Comparison of ENCODE assay signal across 8 cellular contexts in genomic region chr14:34539407-34540180, GRCh38. TPM values are rescaled to one million over a fixed set of nuclear protein-coding genes. Genes with fewer than 3 reads are reported as not detected.
DNase-seq lines count a peak whose midpoint lies in the region; ATAC-seq and TF ChIP-seq lines count a peak whose summit lies in the region.

A gene with protein sequence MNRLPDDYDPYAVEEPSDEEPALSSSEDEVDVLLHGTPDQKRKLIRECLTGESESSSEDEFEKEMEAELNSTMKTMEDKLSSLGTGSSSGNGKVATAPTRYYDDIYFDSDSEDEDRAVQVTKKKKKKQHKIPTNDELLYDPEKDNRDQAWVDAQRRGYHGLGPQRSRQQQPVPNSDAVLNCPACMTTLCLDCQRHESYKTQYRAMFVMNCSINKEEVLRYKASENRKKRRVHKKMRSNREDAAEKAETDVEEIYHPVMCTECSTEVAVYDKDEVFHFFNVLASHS (minus strand): TSS chr14:34539701. CDS start chr14:34539628, 73 bp downstream.

- H3K4me3 Mint-ChIP-seq in Caco-2 (ENCODE audit: unreplicated experiment) = peak within 1 kb of the TSS; percentile 98

- no TSS peak for BruUV-seq in Caco-2 (replicated peaks; lab: Mats Ljungman, UMichigan)

- peak within 1 kb of the TSS; percentile 89 for H2AFZ ChIP-seq in neural cell (ENCODE audit: low read depth, low read length)

- peak within 1 kb of the TSS; percentile 71 for H3K4me2 ChIP-seq in neural cell (ENCODE audit: low read length)

- peaks cover 36% of the 10 kb centered on the region for H3K79me2 ChIP-seq in neural cell (replicated peaks; ENCODE audit: insufficient read depth, low read length)

- no peaks in the 10 kb centered on the region for H3K9me2 ChIP-seq in neural cell (ENCODE audit: insufficient read depth, low read length)

- peak; percentile 37 for TF ChIP-seq RAD21 in neural cell (conservative IDR thresholded peaks at IDR 0.05)

- no peaks in the 10 kb centered on the region for H3K9me3 Mint-ChIP-seq in Caco-2 (ENCODE audit: unreplicated experiment)

- TF ChIP-seq CTCF in Caco-2 (IDR thresholded peaks at IDR 0.05; ENCODE audit: insufficient read depth in 1 of 2, low read depth in 1 of 2, low read length in 1 of 2, severe bottlenecking in 1 of 2, unreplicated experiment in 1 of 2) (no peak), fibroblast of mammary gland (conservative IDR thresholded peaks at IDR 0.05; ENCODE audit: control insufficient read depth, insufficient read depth, low read depth, low read length) (no peak), neural cell (IDR thresholded peaks at IDR 0.05; ENCODE audit: poor library complexity, severe bottlenecking) (no peak)

- no peaks in the 10 kb centered on the region for H4K20me1 ChIP-seq in neural cell (ENCODE audit: insufficient read depth)

- H3F3A ChIP-seq in neural cell (ENCODE audit: insufficient read depth, low read length, poor library complexity, severe bottlenecking) = no peaks in the 10 kb centered on the region

- H3K27me3 ChIP-seq in Caco-2 (replicated peaks; ENCODE audit: control insufficient read depth, insufficient read depth, low read length) = no peaks in the 10 kb centered on the region
- no peaks in the 10 kb centered on the region for H3K27me3 ChIP-seq in neural cell (ENCODE audit: insufficient read depth, low read depth, low read length)
- H3K27me3 ChIP-seq in subcutaneous abdominal adipose tissue (ENCODE audit: control insufficient read depth in 5 of 5, insufficient read depth in 4 of 5, low read length in 5 of 5) = no peaks in the 10 kb centered on the region

- peaks cover 24% of the 10 kb centered on the region for H3K4me1 ChIP-seq in Caco-2
- H3K4me1 ChIP-seq in subcutaneous abdominal adipose tissue (ENCODE audit: control insufficient read depth in 5 of 5, insufficient read depth in 5 of 5, low read length in 5 of 5) = peaks cover 0 to 25% (median 20%) of the 10 kb centered on the region in 5 donors

- peaks cover 6% of the 10 kb centered on the region for H3K4me1 Mint-ChIP-seq in Caco-2 (ENCODE audit: low read depth, unreplicated experiment)

- intact Hi-C loops in Caco-2 (cut with micrococcal nuclease; ENCODE audit: unreplicated experiment) = loop anchor here (5.0 to 10.0 kb wide), 2 partner anchors 77 to 175 kb away; partner anchors contain the start of gene SPTSSA

- CTCF ChIA-PET in Caco-2 (lab: Charles Lee) = no interaction called here

- no peaks in the 10 kb centered on the region for H3K9me3 ChIP-seq in Caco-2
- H3K9me3 ChIP-seq in neural cell (ENCODE audit: low read length) = no peaks in the 10 kb centered on the region
- no peaks in the 10 kb centered on the region for H3K9me3 ChIP-seq in subcutaneous abdominal adipose tissue (ENCODE audit: control insufficient read depth in 5 of 5, low read length in 5 of 5)

- H3K36me3 ChIP-seq in Caco-2 (ENCODE audit: control insufficient read depth, insufficient read depth, low read length) (0 out of 2 replicates have a peak, but pooled peaks cover 3% of the 10 kb centered on the region), neural cell (ENCODE audit: insufficient read depth, low read length) (no peaks in the 10 kb centered on the region), subcutaneous abdominal adipose tissue (ENCODE audit: control insufficient read depth in 5 of 5, insufficient read depth in 5 of 5, low read length in 5 of 5) (peaks cover 4 to 10% (median 9%) of the 10 kb centered on the region in 5 donors)

- H3K9ac ChIP-seq in neural cell (ENCODE audit: low read length) (peak within 1 kb of the TSS; percentile 98), subcutaneous abdominal adipose tissue (ENCODE audit: low read length in 5 of 5) (peak within 1 kb of the TSS; percentile 73 to 99 (median 85))

- peak within 1 kb of the TSS; percentile 95 for H3K27ac ChIP-seq in neural cell (ENCODE audit: low read length)
- peak within 1 kb of the TSS; percentile 92 for H3K27ac ChIP-seq in subcutaneous abdominal adipose tissue (ENCODE audit: low read depth, low read length)

- peaks cover 14% of the 10 kb centered on the region for H3K36me3 Mint-ChIP-seq in Caco-2 (ENCODE audit: insufficient read depth, unreplicated experiment)

- H3K4me3 ChIP-seq in Caco-2 (ENCODE audit: low read depth, low read length) = peak within 1 kb of the TSS; percentile 68
- H3K4me3 ChIP-seq in Jurkat, Clone E6-1 (ENCODE audit: low read length) = peak within 1 kb of the TSS; percentile 93
- peak within 1 kb of the TSS; percentile 96 for H3K4me3 ChIP-seq in fibroblast of mammary gland (ENCODE audit: control insufficient read depth, low read depth, low read length)
- peak within 1 kb of the TSS; percentile 98 for H3K4me3 ChIP-seq in neural cell (ENCODE audit: low read length)
- peak within 1 kb of the TSS; percentile 84 to 99 (median 96) for H3K4me3 ChIP-seq in subcutaneous abdominal adipose tissue (ENCODE audit: low read depth in 1 of 5, low read length in 5 of 5)

- ATAC-seq in GM21529 (IDR thresholded peaks at IDR 0.05; ENCODE audit: unreplicated experiment) = peak; percentile 100

- peak; percentile 50 for TF ChIP-seq EP300 in neural cell (conservative IDR thresholded peaks at IDR 0.05; ENCODE audit: poor library complexity, severe bottlenecking)

- POLR2A ChIA-PET in Caco-2 (lab: Charles Lee) = no interaction called here

- no peaks in the 10 kb centered on the region for H3K27me3 Mint-ChIP-seq in Caco-2 (ENCODE audit: insufficient read depth, unreplicated experiment)

- H3K27ac Mint-ChIP-seq in Caco-2 (ENCODE audit: unreplicated experiment) = peak within 1 kb of the TSS; percentile 92

- peak; percentile 97 to 99 for DNase-seq in Caco-2
- peak; percentile 91 for DNase-seq in Jurkat, Clone E6-1 (ENCODE audit: low read depth, low spot score)
- peak; percentile 88 for DNase-seq in activated T-cell treated with anti-CD3 and anti-CD28 coated beads for 4 hours
- peak; percentile 96 for DNase-seq in fibroblast of mammary gland (ENCODE audit: low read depth)
- no peak for DNase-seq in NCI-H128 (lab: John Stamatoyannopoulos, UW; ENCODE audit: unreplicated experiment)

TF ChIP-seq in neural cell, 6 proteins besides CTCF, POLR2A, EP300 and RAD21:
- TF ChIP-seq, protein P1, sequence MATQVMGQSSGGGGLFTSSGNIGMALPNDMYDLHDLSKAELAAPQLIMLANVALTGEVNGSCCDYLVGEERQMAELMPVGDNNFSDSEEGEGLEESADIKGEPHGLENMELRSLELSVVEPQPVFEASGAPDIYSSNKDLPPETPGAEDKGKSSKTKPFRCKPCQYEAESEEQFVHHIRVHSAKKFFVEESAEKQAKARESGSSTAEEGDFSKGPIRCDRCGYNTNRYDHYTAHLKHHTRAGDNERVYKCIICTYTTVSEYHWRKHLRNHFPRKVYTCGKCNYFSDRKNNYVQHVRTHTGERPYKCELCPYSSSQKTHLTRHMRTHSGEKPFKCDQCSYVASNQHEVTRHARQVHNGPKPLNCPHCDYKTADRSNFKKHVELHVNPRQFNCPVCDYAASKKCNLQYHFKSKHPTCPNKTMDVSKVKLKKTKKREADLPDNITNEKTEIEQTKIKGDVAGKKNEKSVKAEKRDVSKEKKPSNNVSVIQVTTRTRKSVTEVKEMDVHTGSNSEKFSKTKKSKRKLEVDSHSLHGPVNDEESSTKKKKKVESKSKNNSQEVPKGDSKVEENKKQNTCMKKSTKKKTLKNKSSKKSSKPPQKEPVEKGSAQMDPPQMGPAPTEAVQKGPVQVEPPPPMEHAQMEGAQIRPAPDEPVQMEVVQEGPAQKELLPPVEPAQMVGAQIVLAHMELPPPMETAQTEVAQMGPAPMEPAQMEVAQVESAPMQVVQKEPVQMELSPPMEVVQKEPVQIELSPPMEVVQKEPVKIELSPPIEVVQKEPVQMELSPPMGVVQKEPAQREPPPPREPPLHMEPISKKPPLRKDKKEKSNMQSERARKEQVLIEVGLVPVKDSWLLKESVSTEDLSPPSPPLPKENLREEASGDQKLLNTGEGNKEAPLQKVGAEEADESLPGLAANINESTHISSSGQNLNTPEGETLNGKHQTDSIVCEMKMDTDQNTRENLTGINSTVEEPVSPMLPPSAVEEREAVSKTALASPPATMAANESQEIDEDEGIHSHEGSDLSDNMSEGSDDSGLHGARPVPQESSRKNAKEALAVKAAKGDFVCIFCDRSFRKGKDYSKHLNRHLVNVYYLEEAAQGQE (IDR thresholded peaks at IDR 0.05; ENCODE audit: borderline replicate concordance) = no peak
- TF ChIP-seq POLR2AphosphoS5 (IDR thresholded peaks at IDR 0.05) (peak; percentile 95), MXI1 (conservative IDR thresholded peaks at IDR 0.05; ENCODE audit: poor library complexity, severe bottlenecking) (peak; percentile 76), TAF1 (IDR thresholded peaks at IDR 0.05; ENCODE audit: low read depth) (no peak), EZH2 (IDR thresholded peaks at IDR 0.05; ENCODE audit: borderline replicate concordance, insufficient read depth, low read length, poor library complexity, severe bottlenecking) (no peak), SMC3 (conservative IDR thresholded peaks at IDR 0.05; ENCODE audit: poor library complexity) (no peak)

RNA-seq across cellular contexts. Expression of the gene that starts here (rescaled TPM):
- total RNA-seq in Caco-2 (2022) = 26.8 and 30.7 TPM in 2 replicates
- polyA plus RNA-seq in Jurkat, Clone E6-1 (2012; ENCODE audit: insufficient read depth, insufficient read length) = 46.1 TPM
- 103 and 112 TPM in 2 replicates for polyA plus RNA-seq in neural cell
- 59.9 and 68.4 TPM in 2 replicates for polyA minus RNA-seq in neural cell
